In the genomic region with DNA sequence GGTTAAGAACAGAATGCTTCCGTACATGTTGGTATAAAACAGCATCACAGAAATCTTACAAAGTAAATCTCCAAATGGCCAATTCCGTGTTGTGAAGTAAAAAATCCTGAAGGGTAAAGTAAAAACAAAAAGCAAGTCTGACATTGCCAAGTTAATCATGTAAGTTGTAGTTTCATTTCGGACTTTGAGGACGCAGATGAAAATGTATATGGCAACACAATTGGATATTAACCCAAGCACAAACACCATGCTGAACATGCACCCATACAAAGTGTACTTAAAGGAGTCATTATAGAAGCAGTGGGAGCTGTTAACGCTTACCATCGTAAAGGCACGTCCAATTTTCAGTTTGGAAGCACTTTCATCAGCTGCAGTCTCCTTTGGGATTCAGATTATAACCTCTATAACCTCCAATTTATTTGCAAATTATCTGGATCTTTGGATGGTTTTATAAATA, we compare ENCODE assay signal across 2 cellular contexts.
TF ChIP-seq lines count a peak whose summit lies in the region.

No MANE protein-coding gene starts in this region.

TF ChIP-seq in SK-N-SH treated with all-trans-retinoic acid at 6 μM for 48 hours, 23 proteins besides CTCF, POLR2A, EP300 and RAD21 (continued from another document):
- TF ChIP-seq, protein P1, sequence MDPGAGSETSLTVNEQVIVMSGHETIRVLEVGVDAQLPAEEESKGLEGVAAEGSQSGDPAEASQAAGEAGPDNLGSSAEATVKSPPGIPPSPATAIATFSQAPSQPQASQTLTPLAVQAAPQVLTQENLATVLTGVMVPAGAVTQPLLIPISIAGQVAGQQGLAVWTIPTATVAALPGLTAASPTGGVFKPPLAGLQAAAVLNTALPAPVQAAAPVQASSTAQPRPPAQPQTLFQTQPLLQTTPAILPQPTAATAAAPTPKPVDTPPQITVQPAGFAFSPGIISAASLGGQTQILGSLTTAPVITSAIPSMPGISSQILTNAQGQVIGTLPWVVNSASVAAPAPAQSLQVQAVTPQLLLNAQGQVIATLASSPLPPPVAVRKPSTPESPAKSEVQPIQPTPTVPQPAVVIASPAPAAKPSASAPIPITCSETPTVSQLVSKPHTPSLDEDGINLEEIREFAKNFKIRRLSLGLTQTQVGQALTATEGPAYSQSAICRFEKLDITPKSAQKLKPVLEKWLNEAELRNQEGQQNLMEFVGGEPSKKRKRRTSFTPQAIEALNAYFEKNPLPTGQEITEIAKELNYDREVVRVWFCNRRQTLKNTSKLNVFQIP (CRISPR knock-in tag; IDR thresholded peaks at IDR 0.05; ENCODE audit: borderline replicate concordance, low read depth), result no peak
- TF ChIP-seq TOX (CRISPR knock-in tag; IDR thresholded peaks at IDR 0.05; ENCODE audit: borderline replicate concordance) (no peak), CSDC2 (CRISPR knock-in tag; IDR thresholded peaks at IDR 0.05) (no peak), ZNF70 (CRISPR knock-in tag; IDR thresholded peaks at IDR 0.05) (no peak), OSR1 (CRISPR knock-in tag; IDR thresholded peaks at IDR 0.05) (no peak), GLIS3 (CRISPR knock-in tag; IDR thresholded peaks at IDR 0.05) (no peak), RARB (CRISPR knock-in tag; IDR thresholded peaks at IDR 0.05) (no peak), ARNTL (CRISPR knock-in tag; IDR thresholded peaks at IDR 0.05; ENCODE audit: borderline replicate concordance, low read depth) (no peak), BACH2 (CRISPR knock-in tag; IDR thresholded peaks at IDR 0.05; ENCODE audit: borderline replicate concordance) (no peak)
- TF ChIP-seq, protein P2, sequence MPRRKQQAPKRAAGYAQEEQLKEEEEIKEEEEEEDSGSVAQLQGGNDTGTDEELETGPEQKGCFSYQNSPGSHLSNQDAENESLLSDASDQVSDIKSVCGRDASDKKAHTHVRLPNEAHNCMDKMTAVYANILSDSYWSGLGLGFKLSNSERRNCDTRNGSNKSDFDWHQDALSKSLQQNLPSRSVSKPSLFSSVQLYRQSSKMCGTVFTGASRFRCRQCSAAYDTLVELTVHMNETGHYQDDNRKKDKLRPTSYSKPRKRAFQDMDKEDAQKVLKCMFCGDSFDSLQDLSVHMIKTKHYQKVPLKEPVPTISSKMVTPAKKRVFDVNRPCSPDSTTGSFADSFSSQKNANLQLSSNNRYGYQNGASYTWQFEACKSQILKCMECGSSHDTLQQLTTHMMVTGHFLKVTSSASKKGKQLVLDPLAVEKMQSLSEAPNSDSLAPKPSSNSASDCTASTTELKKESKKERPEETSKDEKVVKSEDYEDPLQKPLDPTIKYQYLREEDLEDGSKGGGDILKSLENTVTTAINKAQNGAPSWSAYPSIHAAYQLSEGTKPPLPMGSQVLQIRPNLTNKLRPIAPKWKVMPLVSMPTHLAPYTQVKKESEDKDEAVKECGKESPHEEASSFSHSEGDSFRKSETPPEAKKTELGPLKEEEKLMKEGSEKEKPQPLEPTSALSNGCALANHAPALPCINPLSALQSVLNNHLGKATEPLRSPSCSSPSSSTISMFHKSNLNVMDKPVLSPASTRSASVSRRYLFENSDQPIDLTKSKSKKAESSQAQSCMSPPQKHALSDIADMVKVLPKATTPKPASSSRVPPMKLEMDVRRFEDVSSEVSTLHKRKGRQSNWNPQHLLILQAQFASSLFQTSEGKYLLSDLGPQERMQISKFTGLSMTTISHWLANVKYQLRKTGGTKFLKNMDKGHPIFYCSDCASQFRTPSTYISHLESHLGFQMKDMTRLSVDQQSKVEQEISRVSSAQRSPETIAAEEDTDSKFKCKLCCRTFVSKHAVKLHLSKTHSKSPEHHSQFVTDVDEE (CRISPR knock-in tag; IDR thresholded peaks at IDR 0.05), result no peak

TF ChIP-seq in SK-N-SH, 30 proteins besides CTCF, POLR2A, EP300 and RAD21 (continued from another document):
- TF ChIP-seq, protein P3, sequence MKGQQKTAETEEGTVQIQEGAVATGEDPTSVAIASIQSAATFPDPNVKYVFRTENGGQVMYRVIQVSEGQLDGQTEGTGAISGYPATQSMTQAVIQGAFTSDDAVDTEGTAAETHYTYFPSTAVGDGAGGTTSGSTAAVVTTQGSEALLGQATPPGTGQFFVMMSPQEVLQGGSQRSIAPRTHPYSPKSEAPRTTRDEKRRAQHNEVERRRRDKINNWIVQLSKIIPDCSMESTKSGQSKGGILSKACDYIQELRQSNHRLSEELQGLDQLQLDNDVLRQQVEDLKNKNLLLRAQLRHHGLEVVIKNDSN (IDR thresholded peaks at IDR 0.05; ENCODE audit: borderline replicate concordance, low read depth), result no peak
- TF ChIP-seq CHD2 (IDR thresholded peaks at IDR 0.05; ENCODE audit: low read length, partially characterized antibody) (no peak), RCOR1 (IDR thresholded peaks at IDR 0.05; ENCODE audit: low read length) (no peak)
- TF ChIP-seq, protein P4, sequence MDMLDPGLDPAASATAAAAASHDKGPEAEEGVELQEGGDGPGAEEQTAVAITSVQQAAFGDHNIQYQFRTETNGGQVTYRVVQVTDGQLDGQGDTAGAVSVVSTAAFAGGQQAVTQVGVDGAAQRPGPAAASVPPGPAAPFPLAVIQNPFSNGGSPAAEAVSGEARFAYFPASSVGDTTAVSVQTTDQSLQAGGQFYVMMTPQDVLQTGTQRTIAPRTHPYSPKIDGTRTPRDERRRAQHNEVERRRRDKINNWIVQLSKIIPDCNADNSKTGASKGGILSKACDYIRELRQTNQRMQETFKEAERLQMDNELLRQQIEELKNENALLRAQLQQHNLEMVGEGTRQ (IDR thresholded peaks at IDR 0.05; ENCODE audit: borderline replicate concordance, low read depth, low read length), result no peak
- TF ChIP-seq, protein P5, sequence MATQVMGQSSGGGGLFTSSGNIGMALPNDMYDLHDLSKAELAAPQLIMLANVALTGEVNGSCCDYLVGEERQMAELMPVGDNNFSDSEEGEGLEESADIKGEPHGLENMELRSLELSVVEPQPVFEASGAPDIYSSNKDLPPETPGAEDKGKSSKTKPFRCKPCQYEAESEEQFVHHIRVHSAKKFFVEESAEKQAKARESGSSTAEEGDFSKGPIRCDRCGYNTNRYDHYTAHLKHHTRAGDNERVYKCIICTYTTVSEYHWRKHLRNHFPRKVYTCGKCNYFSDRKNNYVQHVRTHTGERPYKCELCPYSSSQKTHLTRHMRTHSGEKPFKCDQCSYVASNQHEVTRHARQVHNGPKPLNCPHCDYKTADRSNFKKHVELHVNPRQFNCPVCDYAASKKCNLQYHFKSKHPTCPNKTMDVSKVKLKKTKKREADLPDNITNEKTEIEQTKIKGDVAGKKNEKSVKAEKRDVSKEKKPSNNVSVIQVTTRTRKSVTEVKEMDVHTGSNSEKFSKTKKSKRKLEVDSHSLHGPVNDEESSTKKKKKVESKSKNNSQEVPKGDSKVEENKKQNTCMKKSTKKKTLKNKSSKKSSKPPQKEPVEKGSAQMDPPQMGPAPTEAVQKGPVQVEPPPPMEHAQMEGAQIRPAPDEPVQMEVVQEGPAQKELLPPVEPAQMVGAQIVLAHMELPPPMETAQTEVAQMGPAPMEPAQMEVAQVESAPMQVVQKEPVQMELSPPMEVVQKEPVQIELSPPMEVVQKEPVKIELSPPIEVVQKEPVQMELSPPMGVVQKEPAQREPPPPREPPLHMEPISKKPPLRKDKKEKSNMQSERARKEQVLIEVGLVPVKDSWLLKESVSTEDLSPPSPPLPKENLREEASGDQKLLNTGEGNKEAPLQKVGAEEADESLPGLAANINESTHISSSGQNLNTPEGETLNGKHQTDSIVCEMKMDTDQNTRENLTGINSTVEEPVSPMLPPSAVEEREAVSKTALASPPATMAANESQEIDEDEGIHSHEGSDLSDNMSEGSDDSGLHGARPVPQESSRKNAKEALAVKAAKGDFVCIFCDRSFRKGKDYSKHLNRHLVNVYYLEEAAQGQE (IDR thresholded peaks at IDR 0.05; ENCODE audit: low read depth, low read length), result no peak
